Comparison of ENCODE assay signal across 1 cellular context in genomic region chr21:17554619-17555472, GRCh38.
TF ChIP-seq lines count a peak whose summit lies in the region.

No MANE protein-coding gene starts in this region.

TF ChIP-seq in WTC11, 78 proteins besides CTCF, POLR2A, EP300 and RAD21 (continued from another document):
- TF ChIP-seq FOXP4 (CRISPR knock-in tag; IDR thresholded peaks at IDR 0.05) (no peak), E2F4 (CRISPR knock-in tag; IDR thresholded peaks at IDR 0.05; ENCODE audit: borderline replicate concordance, low read depth) (no peak), FOXK1 (CRISPR knock-in tag; IDR thresholded peaks at IDR 0.05) (no peak), ERG (CRISPR knock-in tag; IDR thresholded peaks at IDR 0.05) (no peak), ZNF671 (CRISPR knock-in tag; IDR thresholded peaks at IDR 0.05) (no peak), MLX (CRISPR knock-in tag; IDR thresholded peaks at IDR 0.05) (no peak), ZNF121 (CRISPR knock-in tag; IDR thresholded peaks at IDR 0.05) (no peak), NR1H2 (CRISPR knock-in tag; IDR thresholded peaks at IDR 0.05) (no peak), NR3C1 (CRISPR knock-in tag; conservative IDR thresholded peaks at IDR 0.05; ENCODE audit: low read depth) (no peak), ZNF425 (CRISPR knock-in tag; conservative IDR thresholded peaks at IDR 0.05) (no peak), ZNF138 (CRISPR knock-in tag; conservative IDR thresholded peaks at IDR 0.05) (no peak)
